8 cellular contexts compared by ENCODE assay signal in genomic region chr9:92764381-92764987, GRCh38. TPM values are rescaled to one million over a fixed set of nuclear protein-coding genes. Genes with fewer than 3 reads are reported as not detected.
DNase-seq lines count a peak whose midpoint lies in the region; ATAC-seq and TF ChIP-seq lines count a peak whose summit lies in the region.

TSS of gene BICD2 (minus strand) at chr9:92764833. CDS start at chr9:92764744, 89 bp downstream.

- peak; percentile 58 for DNase-seq in NCI-H748 (lab: John Stamatoyannopoulos, UW; ENCODE audit: unreplicated experiment)
- DNase-seq in NCI-H748 treated with DMSO at 0.1 percent for 48 hours (lab: John Stamatoyannopoulos, UW) = no peak
- DNase-seq in HL-60 (ENCODE audit: low read depth in 1 of 2, low spot score in 1 of 2) = no peak
- DNase-seq in body of pancreas = no peak
- no peak for DNase-seq in retina

- H3K9me3 ChIP-seq in body of pancreas = no peaks in the 10 kb centered on the region
- no peaks in the 10 kb centered on the region for H3K9me3 ChIP-seq in subcutaneous abdominal adipose tissue (ENCODE audit: control insufficient read depth in 5 of 5, low read length in 5 of 5)

- H3K9ac ChIP-seq in subcutaneous abdominal adipose tissue (ENCODE audit: low read length in 5 of 5) = peak within 1 kb of the TSS; percentile 48 to 94 (median 91)

- no peak for TF ChIP-seq POLR2A in body of pancreas (IDR thresholded peaks at IDR 0.05)

- H3K4me3 ChIP-seq in HL-60 (replicated peaks; ENCODE audit: insufficient read depth, low read length) (peak within 1 kb of the TSS; percentile 87), body of pancreas (peak within 1 kb of the TSS; percentile 96 to 97), subcutaneous abdominal adipose tissue (ENCODE audit: low read depth in 1 of 5, low read length in 5 of 5) (peak within 1 kb of the TSS; percentile 81 to 99 (median 94))

- H3K36me3 ChIP-seq in body of pancreas (replicated peaks in 1 of 2; ENCODE audit: insufficient read depth in 1 of 2, low read depth in 2 of 2) (no peaks in the 10 kb centered on the region), subcutaneous abdominal adipose tissue (ENCODE audit: control insufficient read depth in 5 of 5, insufficient read depth in 5 of 5, low read length in 5 of 5) (no peaks in the 10 kb centered on the region)

- no peaks in the 10 kb centered on the region for H3K27me3 ChIP-seq in HL-60 (ENCODE audit: insufficient read depth, poor library complexity, severe bottlenecking)
- H3K27me3 ChIP-seq in body of pancreas = no peaks in the 10 kb centered on the region
- H3K27me3 ChIP-seq in layer of hippocampus (ENCODE audit: control insufficient read depth, insufficient read depth, low read length) = no peaks in the 10 kb centered on the region
- H3K27me3 ChIP-seq in subcutaneous abdominal adipose tissue (ENCODE audit: control insufficient read depth in 5 of 5, insufficient read depth in 4 of 5, low read length in 5 of 5) = peaks cover 0 to 2% (median 0%) of the 10 kb centered on the region in 5 donors

- ATAC-seq in body of pancreas (no peak), GM19455 (IDR thresholded peaks at IDR 0.05; ENCODE audit: unreplicated experiment) (no peak)

- H3K4me1 ChIP-seq in body of pancreas = peaks cover 41% of the 10 kb centered on the region
- H3K4me1 ChIP-seq in subcutaneous abdominal adipose tissue (ENCODE audit: control insufficient read depth in 5 of 5, insufficient read depth in 5 of 5, low read length in 5 of 5) = peaks cover 10 to 61% (median 53%) of the 10 kb centered on the region in 5 donors

- WGBS in body of pancreas, 2 donors = 1% methylated on average over 54 of the region's 74 CpGs; no CpG with 5 or more reads in 1 of the 2 donors

- H3K27ac ChIP-seq in HL-60 (replicated peaks) = peak within 1 kb of the TSS; percentile 99
- H3K27ac ChIP-seq in body of pancreas = peak within 1 kb of the TSS; percentile 98 to 100 (median 98)
- H3K27ac ChIP-seq in layer of hippocampus (ENCODE audit: low read depth, low read length) = peak within 1 kb of the TSS; percentile 97
- peak within 1 kb of the TSS; percentile 96 for H3K27ac ChIP-seq in subcutaneous abdominal adipose tissue (ENCODE audit: low read depth, low read length)

- TF ChIP-seq CTCF in HL-60 (IDR thresholded peaks at IDR 0.05; ENCODE audit: insufficient read depth, low read length) = no peak
- no peak for TF ChIP-seq CTCF in body of pancreas (IDR thresholded peaks at IDR 0.05)

- intact Hi-C loops in body of pancreas (cut with DNase I) = no loop called here

RNA-seq across cellular contexts. Expression of gene BICD2, which starts in this region (rescaled TPM):
- 10 to 100 TPM; 16.1 to 16.8 TPM for total RNA-seq in body of pancreas
